11 cellular contexts compared by ENCODE assay signal in the genomic region with DNA sequence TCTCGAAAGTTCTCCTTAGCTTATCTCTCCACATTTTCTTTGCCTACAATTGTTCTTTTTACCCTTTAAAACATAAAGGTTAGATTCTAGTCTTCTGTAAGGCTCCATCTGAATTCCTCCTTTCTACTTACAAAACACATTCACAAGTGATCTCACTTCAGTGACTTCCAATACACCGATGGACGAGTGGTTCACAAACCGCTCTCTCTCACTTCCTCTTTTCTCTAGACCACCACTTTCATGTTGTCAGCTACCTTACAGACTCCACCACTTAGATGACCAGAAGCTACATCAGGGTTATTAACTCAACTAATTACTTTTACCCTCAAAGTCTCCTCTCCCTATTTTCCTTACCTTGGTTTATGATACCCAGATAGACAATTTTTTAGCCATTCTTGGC. TPM values are rescaled to one million over a fixed set of nuclear protein-coding genes. Genes with fewer than 3 reads are reported as not detected.
A peak's percentile ranks its signal among the peaks of the same experiment; 100 is the strongest.
DNase-seq lines count a peak whose midpoint lies in the region; ATAC-seq, FAIRE-seq and TF ChIP-seq lines count a peak whose summit lies in the region.
"Had no signal": no experiment of that assay in that cellular context is flagged by ENCODE, and none has a peak within 500 bp of the region (broad histone marks: within the 10 kb centered on the region; RNA-seq: fewer than 3 reads in every experiment).

No MANE protein-coding gene starts in this region.

- intact Hi-C loops in GM12878 (cut with micrococcal nuclease; ENCODE audit: unreplicated experiment) (loop anchor here (5.0 kb wide), 1 partner anchor 104 kb away; no protein-coding TSS in a partner anchor), lower leg skin (cut with DNase I; ENCODE audit: low total_unique reads) (no loop called here), uterus (cut with DNase I; ENCODE audit: low total_unique reads) (no loop called here)

- peak in 1 of 2 experiments; percentile 64; a peak in 1 of 4 replicates for TF ChIP-seq EP300 in GM12878 (IDR thresholded peaks at IDR 0.05; ENCODE audit: borderline replicate concordance in 1 of 2, control insufficient read depth in 1 of 2, low read depth in 2 of 2, low read length in 2 of 2)

- POLR2A ChIA-PET in GM12878 (lab: Charles Lee) = no interaction called here

- BruUV-seq in GM12878 (replicated peaks; lab: Mats Ljungman, UMichigan) = no TSS peak

- no peaks in the 10 kb centered on the region for H3K9me3 ChIP-seq in GM12878 (replicated peaks; ENCODE audit: control insufficient read depth, insufficient read depth, low read length)
- no peaks in the 10 kb centered on the region for H3K9me3 ChIP-seq in effector memory CD4-positive, alpha-beta T cell (ENCODE audit: control insufficient read depth, low read length)
- H3K9me3 ChIP-seq in uterus = no peaks in the 10 kb centered on the region
- H3K9me3 ChIP-seq: gastrocnemius medialis had no signal

- no peak for TF ChIP-seq RAD21 in GM12878 (IDR thresholded peaks at IDR 0.05; ENCODE audit: insufficient read depth, low read depth, low read length)

- WGBS in GM12878 (ENCODE audit: insufficient coverage, insufficient replicate concordance, low lambda C conversion rate, missing lambda C conversion rate) = 0% methylated on average over 4 of the region's 4 CpGs
- 87 to 88% methylated on average over 4 of the region's 4 CpGs for WGBS in lower leg skin, 2 donors

- no peak overlapping the region for H3K4me2 ChIP-seq in GM12878 (ENCODE audit: control insufficient read depth, insufficient read depth)

- peak; percentile 87 for FAIRE-seq in GM12878 (lab: Jason Lieb, UNC)

- no peak overlapping the region for H3K9ac ChIP-seq in GM12878 (ENCODE audit: control insufficient read depth, insufficient read depth, low read length)

- H4K20me1 ChIP-seq in GM12878 (ENCODE audit: control insufficient read depth, insufficient read depth) = no peaks in the 10 kb centered on the region

- CTCF ChIA-PET in GM12878 (lab: Yijun Ruan, JAX) = no interaction called here

- H3K4me3 ChIP-seq in GM12878 (no peak overlapping the region), lower leg skin (ENCODE audit: low read depth, poor library complexity, severe bottlenecking) (no peak overlapping the region), uterus (no peak overlapping the region)
- no peak overlapping the region for H3K4me3 ChIP-seq in effector memory CD4-positive, alpha-beta T cell (ENCODE audit: insufficient read depth, low read depth, low read length, poor library complexity, severe bottlenecking)
- H3K4me3 ChIP-seq: gastrocnemius medialis had no signal

- H3K4me1 ChIP-seq in GM12878 (ENCODE audit: control insufficient read depth, insufficient read depth, low read length) (no peaks in the 10 kb centered on the region), uterus (no peaks in the 10 kb centered on the region)
- H3K4me1 ChIP-seq in effector memory CD4-positive, alpha-beta T cell (ENCODE audit: control insufficient read depth, insufficient read depth, low read length, poor library complexity, severe bottlenecking) = no peaks in the 10 kb centered on the region

- H3K79me2 ChIP-seq in GM12878 (ENCODE audit: control insufficient read depth, insufficient read depth, low read length) = no peaks in the 10 kb centered on the region

- SMC1A ChIA-PET in GM12878 (lab: Charles Lee; ENCODE audit: uncharacterized antibody, unreplicated experiment) = no interaction called here

- peak; percentile 100 for ATAC-seq in GM18907 (IDR thresholded peaks at IDR 0.05; ENCODE audit: unreplicated experiment)
- ATAC-seq in GM21786 (IDR thresholded peaks at IDR 0.05; ENCODE audit: unreplicated experiment) = peak; percentile 100
- ATAC-seq in HG03354 (IDR thresholded peaks at IDR 0.05; ENCODE audit: poor library complexity, severe bottlenecking, unreplicated experiment) = peak; percentile 100
- ATAC-seq in GM12878 = peak; percentile 100
- ATAC-seq: gastrocnemius medialis had no signal

- H3K27ac ChIP-seq in GM12878 (ENCODE audit: control insufficient read depth, insufficient read depth) (no peak overlapping the region), uterus (no peak overlapping the region)
- no peak overlapping the region for H3K27ac ChIP-seq in effector memory CD4-positive, alpha-beta T cell (ENCODE audit: insufficient read depth, low read length, poor library complexity, severe bottlenecking)
- H3K27ac ChIP-seq: gastrocnemius medialis had no signal

- peak; percentile 58 for DNase-seq in GM12878 (ENCODE audit: low read depth, low spot score)
- DNase-seq in effector memory CD4-positive, alpha-beta T cell = no peak
- DNase-seq in lower leg skin (ENCODE audit: low spot score in 2 of 2) = no peak
- no peak for DNase-seq in cortex of kidney (lab: John Stamatoyannopoulos, UW)
- no peak for DNase-seq in uterus
- DNase-seq: DMS79 treated with DMSO at 0.1 percent for 48 hours, gastrocnemius medialis, NCI-H226 had no signal

- H2AFZ ChIP-seq in GM12878 (ENCODE audit: control insufficient read depth, low read depth, low read length) = no peak overlapping the region

- TF ChIP-seq POLR2A in GM12878 (IDR thresholded peaks at IDR 0.05; ENCODE audit: low read depth, low read length) = no peak
- TF ChIP-seq POLR2A in lower leg skin (IDR thresholded peaks at IDR 0.05) = no peak
- no peak for TF ChIP-seq POLR2A in uterus (IDR thresholded peaks at IDR 0.05)

- in situ Hi-C loops in GM12878 (cut with MboI) = no loop called here

- RAD21 ChIA-PET in GM12878 (lab: Charles Lee; ENCODE audit: unreplicated experiment) = no interaction called here

- no peak for TF ChIP-seq CTCF in GM12878 (IDR thresholded peaks at IDR 0.05 in 2 of 3, conservative IDR thresholded peaks at IDR 0.05 in 1 of 3; ENCODE audit: control insufficient read depth in 2 of 3, extremely low read depth in 1 of 3, insufficient read depth in 1 of 3, low read depth in 3 of 3, low read length in 3 of 3)
- no peak for TF ChIP-seq CTCF in lower leg skin (IDR thresholded peaks at IDR 0.05)
- no peak for TF ChIP-seq CTCF in uterus (IDR thresholded peaks at IDR 0.05)

- no peaks in the 10 kb centered on the region for H3K36me3 ChIP-seq in GM12878 (ENCODE audit: control insufficient read depth in 2 of 2, insufficient read depth in 2 of 2, low read length in 1 of 2)
- H3K36me3 ChIP-seq in effector memory CD4-positive, alpha-beta T cell (ENCODE audit: control insufficient read depth, insufficient read depth, low read length) = no peaks in the 10 kb centered on the region
- H3K36me3 ChIP-seq in uterus = no peaks in the 10 kb centered on the region
- H3K36me3 ChIP-seq: gastrocnemius medialis had no signal

- H3K27me3 ChIP-seq in GM12878 (replicated peaks in 1 of 2; ENCODE audit: control insufficient read depth in 2 of 2, insufficient read depth in 2 of 2, low read length in 1 of 2) (peaks cover 2 to 14% of the 10 kb centered on the region in 2 experiments; a peak in 3 of 4 replicates), uterus (no peaks in the 10 kb centered on the region)
- H3K27me3 ChIP-seq in effector memory CD4-positive, alpha-beta T cell (replicated peaks; ENCODE audit: control insufficient read depth, insufficient read depth, low read length, poor library complexity, severe bottlenecking) = no peaks in the 10 kb centered on the region
- H3K27me3 ChIP-seq: gastrocnemius medialis had no signal

TF ChIP-seq in GM12878, 131 proteins besides CTCF, POLR2A, EP300 and RAD21 (continues in another document):
- peak; percentile 96 for TF ChIP-seq RUNX3 (IDR thresholded peaks at IDR 0.05; ENCODE audit: low read length)
- TF ChIP-seq GATAD2B (conservative IDR thresholded peaks at IDR 0.05; ENCODE audit: low read depth) = 0 out of 2 replicates have a peak, but pooled peaks have one; percentile 32
- TF ChIP-seq, protein P1, sequence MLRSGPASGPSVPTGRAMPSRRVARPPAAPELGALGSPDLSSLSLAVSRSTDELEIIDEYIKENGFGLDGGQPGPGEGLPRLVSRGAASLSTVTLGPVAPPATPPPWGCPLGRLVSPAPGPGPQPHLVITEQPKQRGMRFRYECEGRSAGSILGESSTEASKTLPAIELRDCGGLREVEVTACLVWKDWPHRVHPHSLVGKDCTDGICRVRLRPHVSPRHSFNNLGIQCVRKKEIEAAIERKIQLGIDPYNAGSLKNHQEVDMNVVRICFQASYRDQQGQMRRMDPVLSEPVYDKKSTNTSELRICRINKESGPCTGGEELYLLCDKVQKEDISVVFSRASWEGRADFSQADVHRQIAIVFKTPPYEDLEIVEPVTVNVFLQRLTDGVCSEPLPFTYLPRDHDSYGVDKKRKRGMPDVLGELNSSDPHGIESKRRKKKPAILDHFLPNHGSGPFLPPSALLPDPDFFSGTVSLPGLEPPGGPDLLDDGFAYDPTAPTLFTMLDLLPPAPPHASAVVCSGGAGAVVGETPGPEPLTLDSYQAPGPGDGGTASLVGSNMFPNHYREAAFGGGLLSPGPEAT (IDR thresholded peaks at IDR 0.05; ENCODE audit: low read depth) = peak; percentile 32; the same call in 1 of the 2 replicates
- no peak for TF ChIP-seq RCOR1 (conservative IDR thresholded peaks at IDR 0.05; ENCODE audit: low read depth, low read length)
- TF ChIP-seq CHD2 (IDR thresholded peaks at IDR 0.05; ENCODE audit: borderline replicate concordance, low read depth, low read length) = no peak
- TF ChIP-seq CEBPB (IDR thresholded peaks at IDR 0.05; ENCODE audit: borderline replicate concordance in 1 of 2, low read depth in 2 of 2, low read length in 2 of 2) = no peak
- 0 out of 2 replicates have a peak, but pooled peaks have one; percentile 14 for TF ChIP-seq JUNB (IDR thresholded peaks at IDR 0.05)
- TF ChIP-seq CBX3 (IDR thresholded peaks at IDR 0.05; ENCODE audit: borderline replicate concordance, low read depth) = no peak
- peak; percentile 59 for TF ChIP-seq EED (IDR thresholded peaks at IDR 0.05; ENCODE audit: low read depth)
- no peak for TF ChIP-seq ZNF207 (IDR thresholded peaks at IDR 0.05; ENCODE audit: borderline replicate concordance)

RNA-seq across cellular contexts. Expression of a gene that starts 11.8 kb away (rescaled TPM):
- total RNA-seq in GM12878 (2013; cell fraction: nucleolus; rRNA removed) = not detected in 2 replicates
- total RNA-seq in GM12878 (2014; rRNA removed) (not detected in 2 replicates), GM12878 (2014; rRNA removed; fragmentation: Illumina TruSeq; extraction: Trizol) (not detected in 2 replicates), GM12878 (2021) (0.21 TPM in 2 replicates), lower leg skin (10 to 100 TPM; 15.8 to 28.2 (median 24.5) TPM), uterus (10 to 100 TPM; 13.8 to 37.2 (median 35.6) TPM)
- 0.03 TPM for polyA plus RNA-seq in GM12878 (2011; ENCODE audit: low read depth)
- polyA plus RNA-seq in GM12878 (2011; rRNA removed) (not detected in 2 replicates), GM12878 (2014; fragmentation: Illumina TruSeq; extraction: Trizol) (not detected in 2 replicates), GM12878 (2014; fragmentation: Nextera tagmentation; extraction: Ambion mirVana) (not detected), GM12878 (2014; rRNA removed) (not detected in 2 replicates), GM12878 (2016; fragmentation: Nextera tagmentation; extraction: Ambion mirVana) (under 1 TPM in 1 of 2 experiments, not detected in 1; 0.01 TPM)
- not detected in 2 replicates for polyA plus RNA-seq in GM12878 (2011; cell fraction: cytosol; rRNA removed)
- not detected in 2 replicates for polyA plus RNA-seq in GM12878 (2011; cell fraction: nucleus; rRNA removed)
- 0.07 and 0.12 TPM in 2 replicates for polyA plus RNA-seq in GM12878 (2012)
- polyA minus RNA-seq in GM12878 (2011; rRNA and poly(A)+ RNA removed) = not detected in 2 replicates
- 0.80 and 1.2 TPM in 2 replicates for polyA minus RNA-seq in GM12878 (2011; cell fraction: cytosol; rRNA and poly(A)+ RNA removed)
- polyA minus RNA-seq in GM12878 (2011; cell fraction: nucleus; rRNA and poly(A)+ RNA removed) = 0.24 and 0.48 TPM in 2 replicates

Comparison
In these comparisons a context has a peak if more than half of its experiments do, and no peak if none do; other contexts are left out.
1. RNA of a gene that starts 11.8 kb away (total RNA-seq): 13.8 to 37.2 TPM in uterus and 15.8 to 28.2 TPM in lower leg skin; 0.21 TPM in GM12878; every median in the first group is over 10 times any median in the second.
2. Peak in every context shown above with its lines, with median percentiles within 50 percentile points of each other: ATAC-seq.